ENCODE assay signal across 1 cellular context in the genomic region with DNA sequence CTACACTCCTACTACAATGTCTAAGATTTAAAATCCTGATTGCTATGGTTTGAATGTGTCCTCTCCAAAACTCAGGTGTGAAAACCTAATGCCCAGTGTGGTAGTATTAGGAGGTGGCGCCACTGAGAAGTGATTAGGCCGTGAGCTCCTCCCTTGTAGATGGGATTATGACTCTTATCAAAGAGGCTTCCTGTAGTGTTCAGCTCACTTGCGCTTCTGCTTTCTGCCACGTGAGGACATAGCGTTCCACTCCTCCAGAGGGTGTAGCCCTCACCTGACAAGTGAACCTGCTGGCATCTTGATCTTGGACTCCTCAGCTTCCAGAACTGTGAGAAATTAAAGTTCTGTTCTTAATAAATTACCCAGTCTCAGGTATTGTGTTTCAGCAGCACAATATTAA.
A peak's percentile ranks its signal among the peaks of the same experiment; 100 is the strongest.
TF ChIP-seq lines count a peak whose summit lies in the region.

No MANE protein-coding gene starts in this region.

TF ChIP-seq in GM12878, 131 proteins besides CTCF, POLR2A, EP300 and RAD21:
- TF ChIP-seq PAX5 (IDR thresholded peaks at IDR 0.05; ENCODE audit: borderline replicate concordance, low read depth, low read length), result no peak
- peak; percentile 44; the same call in 1 of the 2 replicates for TF ChIP-seq SPI1 (IDR thresholded peaks at IDR 0.05; ENCODE audit: borderline replicate concordance, insufficient read depth, low read depth, low read length)
- TF ChIP-seq, protein P1, sequence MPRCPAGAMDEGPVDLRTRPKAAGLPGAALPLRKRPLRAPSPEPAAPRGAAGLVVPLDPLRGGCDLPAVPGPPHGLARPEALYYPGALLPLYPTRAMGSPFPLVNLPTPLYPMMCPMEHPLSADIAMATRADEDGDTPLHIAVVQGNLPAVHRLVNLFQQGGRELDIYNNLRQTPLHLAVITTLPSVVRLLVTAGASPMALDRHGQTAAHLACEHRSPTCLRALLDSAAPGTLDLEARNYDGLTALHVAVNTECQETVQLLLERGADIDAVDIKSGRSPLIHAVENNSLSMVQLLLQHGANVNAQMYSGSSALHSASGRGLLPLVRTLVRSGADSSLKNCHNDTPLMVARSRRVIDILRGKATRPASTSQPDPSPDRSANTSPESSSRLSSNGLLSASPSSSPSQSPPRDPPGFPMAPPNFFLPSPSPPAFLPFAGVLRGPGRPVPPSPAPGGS (IDR thresholded peaks at IDR 0.05; ENCODE audit: borderline replicate concordance, insufficient read depth, low read depth, low read length, poor library complexity, severe bottlenecking), result no peak
- TF ChIP-seq, protein P2, sequence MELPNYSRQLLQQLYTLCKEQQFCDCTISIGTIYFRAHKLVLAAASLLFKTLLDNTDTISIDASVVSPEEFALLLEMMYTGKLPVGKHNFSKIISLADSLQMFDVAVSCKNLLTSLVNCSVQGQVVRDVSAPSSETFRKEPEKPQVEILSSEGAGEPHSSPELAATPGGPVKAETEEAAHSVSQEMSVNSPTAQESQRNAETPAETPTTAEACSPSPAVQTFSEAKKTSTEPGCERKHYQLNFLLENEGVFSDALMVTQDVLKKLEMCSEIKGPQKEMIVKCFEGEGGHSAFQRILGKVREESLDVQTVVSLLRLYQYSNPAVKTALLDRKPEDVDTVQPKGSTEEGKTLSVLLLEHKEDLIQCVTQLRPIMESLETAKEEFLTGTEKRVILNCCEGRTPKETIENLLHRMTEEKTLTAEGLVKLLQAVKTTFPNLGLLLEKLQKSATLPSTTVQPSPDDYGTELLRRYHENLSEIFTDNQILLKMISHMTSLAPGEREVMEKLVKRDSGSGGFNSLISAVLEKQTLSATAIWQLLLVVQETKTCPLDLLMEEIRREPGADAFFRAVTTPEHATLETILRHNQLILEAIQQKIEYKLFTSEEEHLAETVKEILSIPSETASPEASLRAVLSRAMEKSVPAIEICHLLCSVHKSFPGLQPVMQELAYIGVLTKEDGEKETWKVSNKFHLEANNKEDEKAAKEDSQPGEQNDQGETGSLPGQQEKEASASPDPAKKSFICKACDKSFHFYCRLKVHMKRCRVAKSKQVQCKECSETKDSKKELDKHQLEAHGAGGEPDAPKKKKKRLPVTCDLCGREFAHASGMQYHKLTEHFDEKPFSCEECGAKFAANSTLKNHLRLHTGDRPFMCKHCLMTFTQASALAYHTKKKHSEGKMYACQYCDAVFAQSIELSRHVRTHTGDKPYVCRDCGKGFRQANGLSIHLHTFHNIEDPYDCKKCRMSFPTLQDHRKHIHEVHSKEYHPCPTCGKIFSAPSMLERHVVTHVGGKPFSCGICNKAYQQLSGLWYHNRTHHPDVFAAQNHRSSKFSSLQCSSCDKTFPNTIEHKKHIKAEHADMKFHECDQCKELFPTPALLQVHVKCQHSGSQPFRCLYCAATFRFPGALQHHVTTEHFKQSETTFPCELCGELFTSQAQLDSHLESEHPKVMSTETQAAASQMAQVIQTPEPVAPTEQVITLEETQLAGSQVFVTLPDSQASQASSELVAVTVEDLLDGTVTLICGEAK (IDR thresholded peaks at IDR 0.05; ENCODE audit: borderline replicate concordance), result no peak
- no peak for TF ChIP-seq KLF5 (IDR thresholded peaks at IDR 0.05; ENCODE audit: partially characterized antibody)
- TF ChIP-seq TCF7 (IDR thresholded peaks at IDR 0.05; ENCODE audit: borderline replicate concordance), result no peak
- TF ChIP-seq POLR2AphosphoS2 (IDR thresholded peaks at IDR 0.05; ENCODE audit: low read depth, low read length), result no peak
- TF ChIP-seq BHLHE40 (IDR thresholded peaks at IDR 0.05; ENCODE audit: borderline replicate concordance in 1 of 2, low read depth in 2 of 2, low read length in 1 of 2), result peak in 1 of 2 experiments; percentile 44; a peak in 1 of 4 replicates
- peak; percentile 44; the same call in 1 of the 2 replicates for TF ChIP-seq SMC3 (IDR thresholded peaks at IDR 0.05; ENCODE audit: borderline replicate concordance, low read length)
- TF ChIP-seq, protein P3, sequence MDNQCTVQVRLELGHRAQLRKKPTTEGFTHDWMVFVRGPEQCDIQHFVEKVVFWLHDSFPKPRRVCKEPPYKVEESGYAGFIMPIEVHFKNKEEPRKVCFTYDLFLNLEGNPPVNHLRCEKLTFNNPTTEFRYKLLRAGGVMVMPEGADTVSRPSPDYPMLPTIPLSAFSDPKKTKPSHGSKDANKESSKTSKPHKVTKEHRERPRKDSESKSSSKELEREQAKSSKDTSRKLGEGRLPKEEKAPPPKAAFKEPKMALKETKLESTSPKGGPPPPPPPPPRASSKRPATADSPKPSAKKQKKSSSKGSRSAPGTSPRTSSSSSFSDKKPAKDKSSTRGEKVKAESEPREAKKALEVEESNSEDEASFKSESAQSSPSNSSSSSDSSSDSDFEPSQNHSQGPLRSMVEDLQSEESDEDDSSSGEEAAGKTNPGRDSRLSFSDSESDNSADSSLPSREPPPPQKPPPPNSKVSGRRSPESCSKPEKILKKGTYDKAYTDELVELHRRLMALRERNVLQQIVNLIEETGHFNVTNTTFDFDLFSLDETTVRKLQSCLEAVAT (IDR thresholded peaks at IDR 0.05), result no peak
